ENCODE assay signal across 9 cellular contexts in genomic region chrX:69493193-69493592, GRCh38. TPM values are rescaled to one million over a fixed set of nuclear protein-coding genes. Genes with fewer than 3 reads are reported as not detected.
DNase-seq lines count a peak whose midpoint lies in the region; ATAC-seq and TF ChIP-seq lines count a peak whose summit lies in the region.
"Had no signal": no experiment of that assay in that cellular context is flagged by ENCODE, and none has a peak within 500 bp of the region (broad histone marks: within the 10 kb centered on the region; RNA-seq: fewer than 3 reads in every experiment).

No MANE protein-coding gene starts in this region.

- H3K4me3 ChIP-seq in esophagus muscularis mucosa (no peak overlapping the region), smooth muscle cell (no peak overlapping the region)

- no peaks in the 10 kb centered on the region for H3K79me2 ChIP-seq in smooth muscle cell (ENCODE audit: low read depth)

- no peak overlapping the region for H2AFZ ChIP-seq in smooth muscle cell (ENCODE audit: low read depth)

- H3K9me3 ChIP-seq in esophagus muscularis mucosa = no peaks in the 10 kb centered on the region
- H3K9me3 ChIP-seq in smooth muscle cell (replicated peaks; ENCODE audit: low read depth) = no peaks in the 10 kb centered on the region

- no peak for TF ChIP-seq EP300 in esophagus muscularis mucosa (IDR thresholded peaks at IDR 0.05)

- H3F3A ChIP-seq in smooth muscle cell (ENCODE audit: low read depth) = no peaks in the 10 kb centered on the region

- H3K4me2 ChIP-seq in smooth muscle cell = no peak overlapping the region

- no peak for TF ChIP-seq POLR2A in esophagus muscularis mucosa (IDR thresholded peaks at IDR 0.05; ENCODE audit: low read depth)

- 27% methylated on average over 5 of the region's 5 CpGs for WGBS in esophagus muscularis mucosa
- WGBS in smooth muscle cell (ENCODE audit: low lambda C conversion rate) = 43% methylated on average over 5 of the region's 5 CpGs

- TF ChIP-seq CTCF in GM20000 (IDR thresholded peaks at IDR 0.05; ENCODE audit: extremely low read depth, missing control alignments) (peak; percentile 12), RWPE1 (conservative IDR thresholded peaks at IDR 0.05; ENCODE audit: low read depth) (peak; percentile 29), esophagus muscularis mucosa (IDR thresholded peaks at IDR 0.05) (peak; percentile 25 to 50 (median 40)), smooth muscle cell (IDR thresholded peaks at IDR 0.05; ENCODE audit: borderline replicate concordance, insufficient read depth, poor library complexity, severe bottlenecking) (peak; percentile 40)

- DNase-seq in COLO829 (ENCODE audit: low spot score) (peak; percentile 22), GM20000 (ENCODE audit: low spot score) (no peak), RWPE1 (ENCODE audit: low spot score) (peak; percentile 33), esophagus muscularis mucosa (ENCODE audit: extremely low spot score) (no peak), smooth muscle cell (lab: John Stamatoyannopoulos, UW; ENCODE audit: unreplicated experiment) (no peak), activated gamma-delta T cell treated with Interleukin-2 at 50 U/mL for 16 hours (no peak)

- H3K27ac ChIP-seq in RWPE1 (no peak overlapping the region), esophagus muscularis mucosa (replicated peaks in 1 of 4) (no peak overlapping the region), smooth muscle cell (ENCODE audit: low read depth) (no peak overlapping the region)

- CTCF ChIA-PET in RWPE1 (lab: Yijun Ruan, JAX) = interaction anchor here (0.6 to 1.0 kb wide), 5 partner anchors 23 to 1252 kb away, joined by 3 to 5 read pairs (median 3); no protein-coding TSS in a partner anchor

- H3K4me1 ChIP-seq in esophagus muscularis mucosa (no peaks in the 10 kb centered on the region), smooth muscle cell (ENCODE audit: low read depth) (no peaks in the 10 kb centered on the region)

- no peak overlapping the region for H3K9ac ChIP-seq in smooth muscle cell (ENCODE audit: low read depth)

- no peaks in the 10 kb centered on the region for H4K20me1 ChIP-seq in smooth muscle cell (ENCODE audit: low read depth)

- no peak for ATAC-seq in HG02678 (IDR thresholded peaks at IDR 0.05; ENCODE audit: unreplicated experiment)
- no peak for ATAC-seq in HG03342 (IDR thresholded peaks at IDR 0.05; ENCODE audit: unreplicated experiment)

- intact Hi-C loops in esophagus muscularis mucosa (cut with DNase I) = loop anchor here (5.0 kb wide), 1 partner anchor 604 kb away; no protein-coding TSS in a partner anchor

- POLR2A ChIA-PET in RWPE1 (lab: Yijun Ruan, JAX; ENCODE audit: low non-redundant PET) = interaction anchor here (0.6 kb wide), 1 partner anchor 53 kb away, joined by 3 read pairs; no protein-coding TSS in a partner anchor

- H3K36me3 ChIP-seq in esophagus muscularis mucosa (no peaks in the 10 kb centered on the region), smooth muscle cell (ENCODE audit: low read depth) (no peaks in the 10 kb centered on the region)

- H3K27me3 ChIP-seq in esophagus muscularis mucosa (no peaks in the 10 kb centered on the region), smooth muscle cell (ENCODE audit: low read depth) (no peaks in the 10 kb centered on the region)

RNA-seq across cellular contexts. Expression of gene NALF2, which starts 10.9 kb away (rescaled TPM):
- total RNA-seq in esophagus muscularis mucosa = under 1 TPM in 3 of 4 donors, not detected in 1; 0.17 to 0.84 (median 0.63) TPM
- total RNA-seq in smooth muscle cell = not detected in 2 replicates
- not detected in 2 replicates for polyA plus RNA-seq in smooth muscle cell
- total RNA-seq: fibroblast of lung had no signal
- polyA plus RNA-seq: fibroblast of lung had no signal

Comparison
In these comparisons a context has a peak if more than half of its experiments do, and no peak if none do; other contexts are left out.
1. DNase-seq: peak in COLO829 (single experiment) and RWPE1 (single experiment); none in GM20000 (single experiment), esophagus muscularis mucosa (single experiment), smooth muscle cell (single experiment) and activated gamma-delta T cell treated with Interleukin-2 at 50 U/mL for 16 hours (single experiment).
2. Peak in every context shown above with its lines, with median percentiles within 50 percentile points of each other: CTCF ChIP-seq.